Comparison of ENCODE assay signal across 1 cellular context in genomic region chr17:60601443-60602384, GRCh38.
TF ChIP-seq lines count a peak whose summit lies in the region.

No MANE protein-coding gene starts in this region.

TF ChIP-seq in HepG2, 621 proteins besides CTCF, POLR2A, EP300 and RAD21 (continued from another document and continues in another):
- TF ChIP-seq ZBTB49 (CRISPR knock-in tag; IDR thresholded peaks at IDR 0.05; ENCODE audit: borderline replicate concordance) (no peak), RCOR2 (CRISPR knock-in tag; IDR thresholded peaks at IDR 0.05) (peak; percentile 72; the same call in 1 of the 2 replicates), TRIM22 (IDR thresholded peaks at IDR 0.05) (no peak), GATAD2A (CRISPR knock-in tag; IDR thresholded peaks at IDR 0.05) (peak; percentile 70), TIGD3 (CRISPR knock-in tag; IDR thresholded peaks at IDR 0.05; ENCODE audit: borderline replicate concordance) (no peak), RAD51 (IDR thresholded peaks at IDR 0.05; ENCODE audit: borderline replicate concordance) (no peak), HIVEP1 (CRISPR knock-in tag; IDR thresholded peaks at IDR 0.05) (no peak), MEIS2 (CRISPR knock-in tag; IDR thresholded peaks at IDR 0.05) (no peak), HMG20A (CRISPR knock-in tag; IDR thresholded peaks at IDR 0.05; ENCODE audit: borderline replicate concordance) (0 out of 2 replicates have a peak, but pooled peaks have one; percentile 18), PCBP2 (optimal IDR thresholded peaks at IDR 0.05; ENCODE audit: low read depth, low read length, poor library complexity, severe bottlenecking) (no peak), ZFP37 (CRISPR knock-in tag; IDR thresholded peaks at IDR 0.05; ENCODE audit: borderline replicate concordance) (no peak), SAP130 (CRISPR knock-in tag; IDR thresholded peaks at IDR 0.05; ENCODE audit: low read depth) (peak; percentile 82), ETV5 (CRISPR knock-in tag; IDR thresholded peaks at IDR 0.05; ENCODE audit: borderline replicate concordance) (no peak; the same call in 1 of the 2 replicates), MED1 (CRISPR knock-in tag; IDR thresholded peaks at IDR 0.05) (peak; percentile 32; the same call in 1 of the 2 replicates), HDAC6 (IDR thresholded peaks at IDR 0.05; ENCODE audit: low read depth, low read length) (no peak), POLR2AphosphoS2 (IDR thresholded peaks at IDR 0.05; ENCODE audit: low read depth, low read length) (no peak), POGZ (CRISPR knock-in tag; IDR thresholded peaks at IDR 0.05) (no peak), ZGPAT (CRISPR knock-in tag; IDR thresholded peaks at IDR 0.05) (peak; percentile 43), ZBTB43 (CRISPR knock-in tag; conservative IDR thresholded peaks at IDR 0.05) (no peak), MNT (IDR thresholded peaks at IDR 0.05) (no peak), RBM39 (IDR thresholded peaks at IDR 0.05; ENCODE audit: low read depth, low read length, poor library complexity, severe bottlenecking) (no peak), ZIK1 (CRISPR knock-in tag; IDR thresholded peaks at IDR 0.05; ENCODE audit: borderline replicate concordance, low read depth) (no peak), ZNF281 (CRISPR knock-in tag; IDR thresholded peaks at IDR 0.05; ENCODE audit: borderline replicate concordance) (no peak), ZNF256 (CRISPR knock-in tag; conservative IDR thresholded peaks at IDR 0.05) (no peak; the same call in 1 of the 2 replicates), LBX2 (CRISPR knock-in tag; IDR thresholded peaks at IDR 0.05; ENCODE audit: borderline replicate concordance) (no peak), GTF3A (CRISPR knock-in tag; conservative IDR thresholded peaks at IDR 0.05) (no peak), ZNF3 (CRISPR knock-in tag; IDR thresholded peaks at IDR 0.05) (peak; percentile 97), ZNF704 (CRISPR knock-in tag; IDR thresholded peaks at IDR 0.05; ENCODE audit: borderline replicate concordance) (no peak), ZNF30 (CRISPR knock-in tag; IDR thresholded peaks at IDR 0.05) (peak; percentile 60; the same call in 1 of the 2 replicates), KDM6A (CRISPR knock-in tag; IDR thresholded peaks at IDR 0.05; ENCODE audit: low read depth) (peak; percentile 35; the same call in 1 of the 2 replicates), ZBTB4 (CRISPR knock-in tag; IDR thresholded peaks at IDR 0.05; ENCODE audit: borderline replicate concordance) (no peak), CHCHD3 (CRISPR knock-in tag; IDR thresholded peaks at IDR 0.05) (no peak), ZNF567 (CRISPR knock-in tag; IDR thresholded peaks at IDR 0.05; ENCODE audit: borderline replicate concordance) (no peak), ZNF136 (CRISPR knock-in tag; IDR thresholded peaks at IDR 0.05; ENCODE audit: low read depth) (no peak), CEBPG (CRISPR knock-in tag; IDR thresholded peaks at IDR 0.05) (no peak), JUNB (CRISPR knock-in tag; IDR thresholded peaks at IDR 0.05; ENCODE audit: borderline replicate concordance) (no peak), JARID2 (CRISPR knock-in tag; IDR thresholded peaks at IDR 0.05; ENCODE audit: insufficient replicate concordance) (no peak), NBN (conservative IDR thresholded peaks at IDR 0.05) (no peak), USF2 (IDR thresholded peaks at IDR 0.05; ENCODE audit: low read depth, low read length) (no peak), USF2 (CRISPR knock-in tag; IDR thresholded peaks at IDR 0.05; ENCODE audit: borderline replicate concordance) (no peak), PHB2 (IDR thresholded peaks at IDR 0.05; ENCODE audit: partially characterized antibody) (no peak), ZNF331 (CRISPR knock-in tag; IDR thresholded peaks at IDR 0.05) (peak; percentile 60), ZNF790 (CRISPR knock-in tag; IDR thresholded peaks at IDR 0.05; ENCODE audit: borderline replicate concordance) (no peak), ZMAT3 (CRISPR knock-in tag; conservative IDR thresholded peaks at IDR 0.05) (no peak; the same call in 1 of the 2 replicates)
